23 cellular contexts compared by ENCODE assay signal in the genomic region with DNA sequence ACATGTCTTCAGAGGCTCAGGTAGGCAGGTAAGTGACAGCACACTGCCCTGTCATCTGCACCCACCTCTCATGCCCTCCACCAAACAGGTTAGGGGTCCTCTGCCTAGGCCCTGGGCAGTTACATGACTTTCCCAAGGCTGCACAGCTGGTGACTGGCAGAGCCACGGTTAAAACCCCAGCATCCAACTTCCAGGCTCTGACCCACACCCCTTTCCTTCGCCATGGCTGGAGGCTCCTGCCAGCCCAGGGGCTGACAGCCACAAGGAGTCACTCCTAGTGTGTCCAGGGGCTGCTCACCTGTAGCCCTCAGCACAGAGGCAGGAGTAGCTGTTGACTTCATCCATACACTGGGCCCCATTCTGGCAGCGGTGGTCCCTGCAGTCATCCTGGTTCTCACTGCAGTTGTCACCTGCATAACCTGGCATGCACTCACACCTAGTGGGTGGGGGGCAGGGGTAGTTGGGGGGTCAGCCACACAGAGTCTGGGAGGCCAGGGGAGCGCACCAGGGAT.
DNase-seq lines count a peak whose midpoint lies in the region; ATAC-seq, FAIRE-seq and TF ChIP-seq lines count a peak whose summit lies in the region.
"Had no signal": no experiment of that assay in that cellular context is flagged by ENCODE, and none has a peak within 500 bp of the region (broad histone marks: within the 10 kb centered on the region; RNA-seq: fewer than 3 reads in every experiment).

No MANE protein-coding gene starts in this region.

- H2BK15ac ChIP-seq in H9 (ENCODE audit: low read depth, low read length): no peak overlapping the region

- no peak overlapping the region for H3K4me3 Mint-ChIP-seq in activated naive CD4-positive, alpha-beta T cell treated with anti-CD3 and anti-CD28 coated beads, Interleukin-2, amount 10 ng/mL, durations not matched to agents 7 days and 5 days
- H3K4me3 Mint-ChIP-seq in stimulated activated effector memory CD8-positive, alpha-beta T cell treated with anti-CD3 and anti-CD28 coated beads, Interleukin-12 subunit alpha, Interleukin-12 subunit beta, amount 100 ng/mL, for 72 hours: no peak overlapping the region
- H3K4me3 Mint-ChIP-seq in H9: no peak overlapping the region
- H3K4me3 Mint-ChIP-seq: B cell; CD4-positive, CD25-positive, alpha-beta regulatory T cell; CD8-positive, alpha-beta memory T cell; GM23338 had no signal

- H3K36me3 Mint-ChIP-seq in activated naive CD4-positive, alpha-beta T cell treated with anti-CD3 and anti-CD28 coated beads, Interleukin-2, amount 10 ng/mL, durations not matched to agents 7 days and 5 days: no peaks in the 10 kb centered on the region
- peaks cover 17 to 19% of the 10 kb centered on the region in 2 donors for H3K36me3 Mint-ChIP-seq in activated naive CD4-positive, alpha-beta T cell treated with anti-CD3 and anti-CD28 coated beads, Interleukin-2, amount 50 U/mL, for 72 hours
- no peaks in the 10 kb centered on the region for H3K36me3 Mint-ChIP-seq in stimulated activated effector memory CD8-positive, alpha-beta T cell treated with anti-CD3 and anti-CD28 coated beads, Interleukin-12 subunit alpha, Interleukin-12 subunit beta, amount 100 ng/mL, for 72 hours
- peaks cover 2 to 16% (median 12%) of the 10 kb centered on the region in 3 experiments for H3K36me3 Mint-ChIP-seq in H9 (ENCODE audit: insufficient read depth in 1 of 3, low read depth in 3 of 3)
- H3K36me3 Mint-ChIP-seq: CD4-positive, CD25-positive, alpha-beta regulatory T cell had no signal

- FAIRE-seq in kidney (lab: Jason Lieb, UNC): no peak
- FAIRE-seq: GM12878, GM19239, H54 had no signal

- no peak overlapping the region for H4K8ac ChIP-seq in H9 (replicated peaks; ENCODE audit: insufficient read length, low read depth, low read length)

- H2AFZ ChIP-seq in H9 (ENCODE audit: low read length): no peak overlapping the region
- H2AFZ ChIP-seq in hepatocyte: no peak overlapping the region
- H2AFZ ChIP-seq: GM23338 had no signal

- no peak overlapping the region for H3K4me2 ChIP-seq in H9 (ENCODE audit: insufficient read depth, insufficient read length, low read length)
- H3K4me2 ChIP-seq in hepatocyte: no peak overlapping the region
- H3K4me2 ChIP-seq: BLaER1 treated with 17β-estradiol and CSF1 and Interleukin-3, amounts not matched to agents 10 nM and 100 nM; GM23338 had no signal

- no peak overlapping the region for H3K56ac ChIP-seq in H9 (ENCODE audit: insufficient read length, low read depth, low read length)

- no peaks in the 10 kb centered on the region for H3K36me3 ChIP-seq in kidney (ENCODE audit: control insufficient read depth in 1 of 2, insufficient read depth in 2 of 2, low read length in 2 of 2)
- no peaks in the 10 kb centered on the region for H3K36me3 ChIP-seq in hepatocyte (replicated peaks; ENCODE audit: insufficient read depth, low read depth)
- H3K36me3 ChIP-seq: BLaER1 treated with 17β-estradiol and CSF1 and Interleukin-3, amounts not matched to agents 10 nM and 100 nM had no signal

- no peaks in the 10 kb centered on the region for H3K79me1 ChIP-seq in H9 (ENCODE audit: insufficient read depth, low read depth, low read length, poor library complexity, severe bottlenecking)

- H4K20me1 ChIP-seq in H9 (ENCODE audit: control insufficient read depth, insufficient read depth, insufficient read length) (no peaks in the 10 kb centered on the region), hepatocyte (ENCODE audit: insufficient read depth, poor library complexity, severe bottlenecking) (no peaks in the 10 kb centered on the region)

- intact Hi-C loops in kidney (cut with DNase I): no loop called here

- H3K4me1 ChIP-seq in kidney (ENCODE audit: control insufficient read depth in 1 of 2, insufficient read depth in 1 of 2, low read depth in 1 of 2, low read length in 2 of 2) (no peaks in the 10 kb centered on the region), H9 (ENCODE audit: insufficient read depth, low read length) (no peaks in the 10 kb centered on the region), hepatocyte (ENCODE audit: insufficient read depth) (no peaks in the 10 kb centered on the region)
- H3K4me1 ChIP-seq: BLaER1 treated with 17β-estradiol and CSF1 and Interleukin-3, amounts not matched to agents 10 nM and 100 nM had no signal

- no peak overlapping the region for H3T11ph ChIP-seq in H9 (ENCODE audit: low read length)

- H2BK120ac ChIP-seq in H9 (ENCODE audit: low read depth, low read length, poor library complexity, severe bottlenecking): no peak overlapping the region

- H3K27ac Mint-ChIP-seq in activated naive CD4-positive, alpha-beta T cell treated with anti-CD3 and anti-CD28 coated beads, Interleukin-2, amount 10 ng/mL, durations not matched to agents 7 days and 5 days: no peak overlapping the region
- no peak overlapping the region for H3K27ac Mint-ChIP-seq in activated naive CD4-positive, alpha-beta T cell treated with anti-CD3 and anti-CD28 coated beads, Interleukin-2, amount 50 U/mL, for 72 hours
- no peak overlapping the region for H3K27ac Mint-ChIP-seq in stimulated activated effector memory CD8-positive, alpha-beta T cell treated with anti-CD3 and anti-CD28 coated beads, Interleukin-12 subunit alpha, Interleukin-12 subunit beta, amount 100 ng/mL, for 72 hours
- H3K27ac Mint-ChIP-seq in H9: no peak overlapping the region
- H3K27ac Mint-ChIP-seq: B cell; CD4-positive, CD25-positive, alpha-beta regulatory T cell; CD8-positive, alpha-beta memory T cell; GM23338 had no signal

- H3K79me2 ChIP-seq in H9 (ENCODE audit: insufficient read depth, low read length): no peaks in the 10 kb centered on the region
- no peaks in the 10 kb centered on the region for H3K79me2 ChIP-seq in hepatocyte

- no peak overlapping the region for H2BK5ac ChIP-seq in H9 (ENCODE audit: insufficient read length, low read length)

- no peak overlapping the region for H3K9ac ChIP-seq in kidney (ENCODE audit: low read length in 2 of 2)
- H3K9ac ChIP-seq in H9 (ENCODE audit: extremely low read depth, insufficient read length, low read length): no peak overlapping the region
- H3K9ac ChIP-seq: BLaER1 treated with 17β-estradiol and CSF1 and Interleukin-3, amounts not matched to agents 10 nM and 100 nM had no signal

- no peak overlapping the region for H4K5ac ChIP-seq in H9 (ENCODE audit: insufficient read length, low read depth, low read length)

- H3K23ac ChIP-seq in H9 (ENCODE audit: insufficient read length, low read depth, low read length): no peak overlapping the region

- H3K9me2 ChIP-seq in hepatocyte (replicated peaks; ENCODE audit: insufficient read depth): no peaks in the 10 kb centered on the region

- no CpG with 5 or more reads among the region's 4 CpGs for WGBS in H9 (ENCODE audit: extremely low coverage, insufficient read length, low lambda C conversion rate)
- WGBS in hepatocyte (ENCODE audit: low lambda C conversion rate, missing lambda C conversion rate): 89% methylated on average over 4 of the region's 4 CpGs

- no peak overlapping the region for H3K4ac ChIP-seq in H9 (ENCODE audit: low read depth, low read length)

- TF ChIP-seq CTCF in kidney (IDR thresholded peaks at IDR 0.05; ENCODE audit: borderline replicate concordance, extremely low read depth, insufficient read depth) (no peak), H9 (conservative IDR thresholded peaks at IDR 0.05) (no peak), hepatocyte (IDR thresholded peaks at IDR 0.05; ENCODE audit: poor library complexity) (no peak)

- H3K23me2 ChIP-seq in H9 (ENCODE audit: insufficient read length, low read depth, low read length, poor library complexity, severe bottlenecking): no peaks in the 10 kb centered on the region

- H3K27ac ChIP-seq in kidney (ENCODE audit: low read depth in 2 of 2, low read length in 2 of 2) (no peak overlapping the region), H9 (ENCODE audit: insufficient read length, low read depth, low read length) (no peak overlapping the region), hepatocyte (no peak overlapping the region)
- H3K27ac ChIP-seq: BLaER1 treated with 17β-estradiol and CSF1 and Interleukin-3, amounts not matched to agents 10 nM and 100 nM had no signal

- H3K27me3 ChIP-seq in H9 (ENCODE audit: insufficient read depth, low read length): no peaks in the 10 kb centered on the region
- no peaks in the 10 kb centered on the region for H3K27me3 ChIP-seq in hepatocyte
- H3K27me3 ChIP-seq: BLaER1 treated with 17β-estradiol and CSF1 and Interleukin-3, amounts not matched to agents 10 nM and 100 nM had no signal

- H3K9me3 Mint-ChIP-seq in activated naive CD4-positive, alpha-beta T cell treated with anti-CD3 and anti-CD28 coated beads, Interleukin-2, amount 10 ng/mL, durations not matched to agents 7 days and 5 days: peaks cover 17% of the 10 kb centered on the region
- H3K9me3 Mint-ChIP-seq in activated naive CD4-positive, alpha-beta T cell treated with anti-CD3 and anti-CD28 coated beads, Interleukin-2, amount 50 U/mL, for 72 hours: peaks cover 16 to 17% of the 10 kb centered on the region in 2 donors
- H3K9me3 Mint-ChIP-seq in stimulated activated effector memory CD8-positive, alpha-beta T cell treated with anti-CD3 and anti-CD28 coated beads, Interleukin-12 subunit alpha, Interleukin-12 subunit beta, amount 100 ng/mL, for 72 hours: peaks cover 15% of the 10 kb centered on the region
- H3K9me3 Mint-ChIP-seq in H9: peaks cover 14 to 15% of the 10 kb centered on the region in 2 experiments

- no peak overlapping the region for H2BK20ac ChIP-seq in H9 (ENCODE audit: low read depth, low read length, poor library complexity, severe bottlenecking)

- H2BK12ac ChIP-seq in H9 (ENCODE audit: insufficient read length, low read depth, low read length): no peak overlapping the region

- no peak overlapping the region for H3K18ac ChIP-seq in H9 (ENCODE audit: insufficient read length, low read depth, low read length)

- H4K91ac ChIP-seq in H9 (ENCODE audit: insufficient read length, low read depth, low read length): no peak overlapping the region

- H3K4me1 Mint-ChIP-seq in activated naive CD4-positive, alpha-beta T cell treated with anti-CD3 and anti-CD28 coated beads, Interleukin-2, amount 10 ng/mL, durations not matched to agents 7 days and 5 days: peaks cover 5% of the 10 kb centered on the region
- no peaks in the 10 kb centered on the region for H3K4me1 Mint-ChIP-seq in stimulated activated effector memory CD8-positive, alpha-beta T cell treated with anti-CD3 and anti-CD28 coated beads, Interleukin-12 subunit alpha, Interleukin-12 subunit beta, amount 100 ng/mL, for 72 hours
- peaks cover under 1 to 3% of the 10 kb centered on the region in 2 experiments; a peak in 2 of 4 replicates for H3K4me1 Mint-ChIP-seq in H9

- H3K9me3 ChIP-seq in kidney (ENCODE audit: control insufficient read depth in 1 of 2, low read length in 2 of 2) (peaks cover 0 to 5% of the 10 kb centered on the region in 2 donors), H9 (ENCODE audit: control insufficient read depth, low read depth, low read length) (no peaks in the 10 kb centered on the region), hepatocyte (ENCODE audit: low read depth) (peaks cover 6% of the 10 kb centered on the region)

- no peak for ATAC-seq in activated naive CD4-positive, alpha-beta T cell treated with anti-CD3 and anti-CD28 coated beads, Interleukin-2, amount 50 U/mL, for 72 hours
- peak; percentile 28 for ATAC-seq in stimulated activated effector memory CD8-positive, alpha-beta T cell treated with anti-CD3 and anti-CD28 coated beads, Interleukin-12 subunit alpha, Interleukin-12 subunit beta, amount 100 ng/mL, for 72 hours
- no peak for ATAC-seq in HG03457 (IDR thresholded peaks at IDR 0.05; ENCODE audit: unreplicated experiment)
- ATAC-seq: GM12878, GM23338, HCT116 had no signal

- no peak overlapping the region; the same call in 1 of the 2 replicates for H3K14ac ChIP-seq in H9 (ENCODE audit: insufficient read depth, low read length)

- DNase-seq in activated naive CD4-positive, alpha-beta T cell treated with anti-CD3 and anti-CD28 coated beads, Interleukin-2, amount 10 ng/mL, durations not matched to agents 7 days and 5 days: peak; percentile 10
- DNase-seq in activated naive CD4-positive, alpha-beta T cell treated with anti-CD3 and anti-CD28 coated beads, Interleukin-2, amount 50 U/mL, for 72 hours (ENCODE audit: low spot score in 2 of 2): no peak
- DNase-seq in kidney (peak; percentile 42), H9 (no peak), hepatocyte (ENCODE audit: low spot score) (no peak), retina (no peak)
- no peak for DNase-seq in stimulated activated effector memory CD8-positive, alpha-beta T cell treated with anti-CD3 and anti-CD28 coated beads, Interleukin-12 subunit alpha, Interleukin-12 subunit beta, amount 100 ng/mL, for 72 hours (ENCODE audit: low spot score in 2 of 2)
- DNase-seq: 8988T; CD4-positive, CD25-positive, alpha-beta regulatory T cell; CD8-positive, alpha-beta memory T cell; COR-L47; DMS 273 treated with DMSO at 0.1 percent for 48 hours; DMS53; DND-41; EL had no signal

- CTCF ChIA-PET in activated naive CD4-positive, alpha-beta T cell treated with anti-CD3 and anti-CD28 coated beads, Interleukin-2, amount 10 ng/mL, durations not matched to agents 7 days and 5 days (lab: Charles Lee): interaction anchor here (1.1 to 2.1 kb wide), 2 partner anchors 14 to 27 kb away, joined by 3 to 9 read pairs; no protein-coding TSS in a partner anchor

- H3K4me3 ChIP-seq in kidney (ENCODE audit: low read length in 2 of 2) (no peak overlapping the region), hepatocyte (no peak overlapping the region)
- H3K4me3 ChIP-seq: BLaER1 treated with 17β-estradiol and CSF1 and Interleukin-3, amounts not matched to agents 10 nM and 100 nM; GM12878; GM23338 had no signal

- peaks cover 14% of the 10 kb centered on the region for H3K27me3 Mint-ChIP-seq in activated naive CD4-positive, alpha-beta T cell treated with anti-CD3 and anti-CD28 coated beads, Interleukin-2, amount 10 ng/mL, durations not matched to agents 7 days and 5 days
- H3K27me3 Mint-ChIP-seq in H9 (ENCODE audit: low read depth): no peaks in the 10 kb centered on the region

- H2AK5ac ChIP-seq in H9 (ENCODE audit: insufficient read length, low read length): no peak overlapping the region

Comparison
In these comparisons a context has a peak if more than half of its experiments do, and no peak if none do; other contexts are left out.
1. DNase-seq: peak in activated naive CD4-positive, alpha-beta T cell treated with anti-CD3 and anti-CD28 coated beads, Interleukin-2, amount 10 ng/mL, durations not matched to agents 7 days and 5 days (single experiment) and kidney (single experiment); none in activated naive CD4-positive, alpha-beta T cell treated with anti-CD3 and anti-CD28 coated beads, Interleukin-2, amount 50 U/mL, for 72 hours (0 of 2), stimulated activated effector memory CD8-positive, alpha-beta T cell treated with anti-CD3 and anti-CD28 coated beads, Interleukin-12 subunit alpha, Interleukin-12 subunit beta, amount 100 ng/mL, for 72 hours (0 of 2), H9 (single experiment), hepatocyte (single experiment) and retina (single experiment).